ENCODE assay signal across 16 cellular contexts in the genomic region with DNA sequence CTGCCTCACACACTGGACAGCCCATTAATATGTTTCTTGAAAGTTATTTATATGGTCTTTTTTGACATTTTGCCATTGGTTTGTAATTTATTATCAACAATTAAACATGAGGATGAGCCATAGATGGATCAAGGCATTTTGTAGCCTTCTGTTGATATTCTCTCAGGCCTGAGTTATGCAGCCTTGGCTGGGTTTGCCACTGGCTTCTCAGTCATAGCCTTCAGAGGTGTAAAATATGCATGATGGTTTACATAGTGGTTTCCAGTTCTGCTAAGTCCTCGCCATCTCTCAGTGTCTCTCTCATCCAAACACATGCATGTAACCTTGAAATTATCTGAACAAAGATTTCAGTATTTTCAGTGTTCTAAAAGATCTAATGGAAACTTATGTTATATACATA.
DNase-seq lines count a peak whose midpoint lies in the region; TF ChIP-seq lines count a peak whose summit lies in the region.
"Had no signal": no experiment of that assay in that cellular context is flagged by ENCODE, and none has a peak within 500 bp of the region (broad histone marks: within the 10 kb centered on the region; RNA-seq: fewer than 3 reads in every experiment).

No MANE protein-coding gene starts in this region.

- H3K36me3 ChIP-seq in MG63 (no peaks in the 10 kb centered on the region), brain microvascular endothelial cell (replicated peaks) (no peaks in the 10 kb centered on the region)
- H3K36me3 ChIP-seq: BE2C had no signal

- no peak overlapping the region for H3K27ac ChIP-seq in brain microvascular endothelial cell
- H3K27ac ChIP-seq: C4-2B, HL-60 had no signal

- in situ Hi-C loops in brain microvascular endothelial cell (cut with HindIII; ENCODE audit: low pct_ligation_motif_present, low sequenced_read_pairs) = no loop called here

- H3K4me3 ChIP-seq in MG63 (no peak overlapping the region), brain microvascular endothelial cell (ENCODE audit: low read depth, low read length) (no peak overlapping the region), foreskin fibroblast (ENCODE audit: low read depth in 1 of 2, low read length in 2 of 2) (no peak overlapping the region)

- DNase-seq in MG63 (peak; percentile 23), brain microvascular endothelial cell (peak; percentile 28), foreskin fibroblast (peak; percentile 34 to 48), non-pigmented ciliary epithelial cell (ENCODE audit: low read depth) (peak; percentile 13), COLO829 (ENCODE audit: low spot score) (no peak), epidermal melanocyte (ENCODE audit: insufficient read length, low spot score) (no peak)
- no peak for DNase-seq in activated CD4-positive, CD25-positive, alpha-beta regulatory T cell treated with anti-CD3 and anti-CD28 coated beads, Interleukin-2, amount 50 U/mL, for 72 hours
- DNase-seq: BE2C; CD4-positive, alpha-beta memory T cell; DMS153; DMS79 treated with DMSO at 0.1 percent for 48 hours; EL; GOT3; HCEC 1CT had no signal

- no peak for TF ChIP-seq CTCF in brain microvascular endothelial cell (IDR thresholded peaks at IDR 0.05; ENCODE audit: low read depth, low read length, missing control alignments)
- TF ChIP-seq CTCF in foreskin fibroblast (IDR thresholded peaks at IDR 0.05; ENCODE audit: low read depth, low read length) = no peak

- H3K9me3 ChIP-seq in MG63 = no peaks in the 10 kb centered on the region
- H3K9me3 ChIP-seq: BE2C had no signal

- H3K27me3 ChIP-seq in MG63 = no peaks in the 10 kb centered on the region
- no peaks in the 10 kb centered on the region for H3K27me3 ChIP-seq in brain microvascular endothelial cell (replicated peaks)
- H3K27me3 ChIP-seq: BE2C had no signal

Comparison
In these comparisons a context has a peak if more than half of its experiments do, and no peak if none do; other contexts are left out.
1. DNase-seq: peak in MG63 (single experiment), brain microvascular endothelial cell (single experiment), foreskin fibroblast (2 of 2) and non-pigmented ciliary epithelial cell (single experiment); none in COLO829 (single experiment), activated CD4-positive, CD25-positive, alpha-beta regulatory T cell treated with anti-CD3 and anti-CD28 coated beads, Interleukin-2, amount 50 U/mL, for 72 hours (single experiment) and epidermal melanocyte (single experiment).